ENCODE assay signal across 26 cellular contexts in the genomic region with DNA sequence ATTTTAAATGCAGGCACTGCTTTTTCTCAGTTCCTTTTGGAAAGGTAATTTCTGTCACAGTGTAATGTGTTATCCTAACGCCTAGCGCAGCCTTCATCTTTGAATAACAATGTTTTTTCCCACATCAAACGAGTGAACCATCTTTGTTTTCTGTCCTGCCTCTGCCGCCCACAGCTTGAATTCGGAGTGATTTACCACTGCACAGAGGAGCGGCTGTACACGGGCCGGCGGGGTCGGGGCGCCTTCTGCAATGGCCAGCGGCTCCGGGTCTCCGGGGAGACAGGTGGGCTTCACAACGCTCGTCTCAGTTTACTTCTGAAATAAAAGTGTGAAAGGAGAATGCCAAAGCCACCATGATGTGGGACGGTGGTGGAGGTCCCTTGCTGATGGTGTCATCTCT. TPM values are rescaled to one million over a fixed set of nuclear protein-coding genes. Genes with fewer than 3 reads are reported as not detected.
DNase-seq lines count a peak whose midpoint lies in the region; ATAC-seq and TF ChIP-seq lines count a peak whose summit lies in the region.
"Had no signal": no experiment of that assay in that cellular context is flagged by ENCODE, and none has a peak within 500 bp of the region (broad histone marks: within the 10 kb centered on the region; RNA-seq: fewer than 3 reads in every experiment).

No MANE protein-coding gene starts in this region.

- no peak for ATAC-seq in gastrocnemius medialis
- ATAC-seq: activated CD4-positive, CD25-positive, alpha-beta regulatory T cell treated with anti-CD3 and anti-CD28 coated beads, Interleukin-2, amount 50 U/mL, for 24 hours; activated naive CD8-positive, alpha-beta T cell treated with anti-CD3 and anti-CD28 coated beads, Interleukin-2, amount 50 U/mL, for 24 hours; SK-N-SH treated with all-trans-retinoic acid at 6 μM for 48 hours; stimulated activated memory B cell treated with anti-CD40 and anti-IgM and Interleukin-4, amounts not matched to agents 10 μg/mL and 1 μg/mL and 100 μg/mL, for 72 hours; upper lobe of right lung had no signal

- no peaks in the 10 kb centered on the region for H4K20me1 ChIP-seq in GM23248 (ENCODE audit: insufficient read depth)

- H3K4me1 ChIP-seq in endodermal cell (ENCODE audit: control insufficient read depth, insufficient read depth, low read length): no peaks in the 10 kb centered on the region
- peaks cover 28 to 39% of the 10 kb centered on the region in 2 donors for H3K4me1 ChIP-seq in gastrocnemius medialis
- no peaks in the 10 kb centered on the region for H3K4me1 ChIP-seq in GM23248 (ENCODE audit: insufficient read depth)

- H3K9ac ChIP-seq in endodermal cell (ENCODE audit: extremely low read depth, low read length, poor library complexity, severe bottlenecking) (no peak overlapping the region), GM23248 (no peak overlapping the region)
- H3K9ac ChIP-seq: BLaER1 treated with 17β-estradiol and CSF1 and Interleukin-3, amounts not matched to agents 10 nM and 100 nM had no signal

- H3K9me2 ChIP-seq in GM23248 (ENCODE audit: insufficient read depth): no peaks in the 10 kb centered on the region

- peaks cover 34% of the 10 kb centered on the region for H3K36me3 ChIP-seq in endodermal cell (ENCODE audit: control insufficient read depth, insufficient read depth, low read length)
- H3K36me3 ChIP-seq in gastrocnemius medialis: peaks cover 0 to 58% of the 10 kb centered on the region in 2 donors
- H3K36me3 ChIP-seq in GM23248 (ENCODE audit: low read depth): no peaks in the 10 kb centered on the region
- H3K36me3 ChIP-seq: upper lobe of right lung had no signal

- H3K9me3 Mint-ChIP-seq in endodermal cell (no peaks in the 10 kb centered on the region), nephron (no peaks in the 10 kb centered on the region)
- H3K9me3 Mint-ChIP-seq: activated CD4-positive, alpha-beta memory T cell treated with anti-CD3 and anti-CD28 coated beads for 36 hours; activated naive CD8-positive, alpha-beta T cell treated with anti-CD3 and anti-CD28 coated beads, Interleukin-2, amount 50 U/mL, for 24 hours; stimulated activated memory B cell treated with anti-CD40 and anti-IgM and Interleukin-4, amounts not matched to agents 10 μg/mL and 1 μg/mL and 100 μg/mL, for 72 hours had no signal

- H3K27ac ChIP-seq in endodermal cell (ENCODE audit: low read depth, low read length) (no peak overlapping the region), gastrocnemius medialis (peak overlapping the region; percentile 59 to 78 (median 70)), GM23248 (no peak overlapping the region)
- H3K27ac ChIP-seq: BLaER1 treated with 17β-estradiol and CSF1 and Interleukin-3, amounts not matched to agents 10 nM and 100 nM; neutrophil; upper lobe of right lung had no signal

- no peak overlapping the region for H3K4me2 ChIP-seq in GM23248 (ENCODE audit: unreplicated experiment)
- H3K4me2 ChIP-seq: BLaER1 treated with 17β-estradiol and CSF1 and Interleukin-3, amounts not matched to agents 10 nM and 100 nM; PC-9 had no signal

- H3K79me2 ChIP-seq in GM23248 (ENCODE audit: insufficient read depth): no peaks in the 10 kb centered on the region

- WGBS in endodermal cell (ENCODE audit: insufficient coverage in 1 of 2, insufficient read length in 1 of 2), 2 experiments: 85 to 93% methylated on average over 12 to 17 of the region's 17 CpGs
- 86 to 88% methylated on average over 17 of the region's 17 CpGs for WGBS in GM23248 (ENCODE audit: low coverage in 1 of 2, low lambda C conversion rate in 2 of 2, missing lambda C conversion rate in 2 of 2), 2 experiments

- H3K4me3 ChIP-seq in endodermal cell (ENCODE audit: low read length): no peak overlapping the region
- no peak overlapping the region for H3K4me3 ChIP-seq in gastrocnemius medialis
- H3K4me3 ChIP-seq in GM23248: no peak overlapping the region
- H3K4me3 ChIP-seq: BLaER1 treated with 17β-estradiol and CSF1 and Interleukin-3, amounts not matched to agents 10 nM and 100 nM; lung; PC-9; upper lobe of right lung had no signal

- no peak for TF ChIP-seq CTCF in endodermal cell (conservative IDR thresholded peaks at IDR 0.05)
- no peak for TF ChIP-seq CTCF in nephron (IDR thresholded peaks at IDR 0.05; ENCODE audit: unreplicated experiment in 3 of 3)
- TF ChIP-seq CTCF in gastrocnemius medialis (IDR thresholded peaks at IDR 0.05 in 4 of 5, conservative IDR thresholded peaks at IDR 0.05 in 1 of 5): no peak

- intact Hi-C loops in gastrocnemius medialis (cut with DNase I; ENCODE audit: low total_unique reads): loop anchor here (2.0 kb wide), 1 partner anchor 15 kb away; no protein-coding TSS in a partner anchor

- H3F3A ChIP-seq in GM23248 (ENCODE audit: insufficient read depth): no peaks in the 10 kb centered on the region

- TF ChIP-seq POLR2A in gastrocnemius medialis (IDR thresholded peaks at IDR 0.05): no peak

- in situ Hi-C loops in gastrocnemius medialis (cut with MboI; ENCODE audit: low sequenced_read_pairs in 4 of 4): loop anchor here in 1 of 4 donors (25.0 kb wide), 1 partner anchor 277 kb away; no protein-coding TSS in a partner anchor
- in situ Hi-C loops in GM23248 (cut with MboI): no loop called here

- no peaks in the 10 kb centered on the region for H3K9me3 ChIP-seq in endodermal cell (ENCODE audit: control insufficient read depth, low read length)
- H3K9me3 ChIP-seq in gastrocnemius medialis: no peaks in the 10 kb centered on the region
- H3K9me3 ChIP-seq in GM23248 (ENCODE audit: low read depth): no peaks in the 10 kb centered on the region
- H3K9me3 ChIP-seq: BLaER1 treated with 17β-estradiol and CSF1 and Interleukin-3, amounts not matched to agents 10 nM and 100 nM; neutrophil; upper lobe of right lung had no signal

- no peaks in the 10 kb centered on the region for H3K27me3 ChIP-seq in endodermal cell (ENCODE audit: control insufficient read depth, insufficient read depth, low read length, poor library complexity, severe bottlenecking)
- H3K27me3 ChIP-seq in gastrocnemius medialis: no peaks in the 10 kb centered on the region
- no peaks in the 10 kb centered on the region for H3K27me3 ChIP-seq in GM23248 (replicated peaks; ENCODE audit: insufficient read depth)
- H3K27me3 ChIP-seq: BLaER1 treated with 17β-estradiol and CSF1 and Interleukin-3, amounts not matched to agents 10 nM and 100 nM; neutrophil; upper lobe of right lung had no signal

- H3K4me1 Mint-ChIP-seq in endodermal cell (no peaks in the 10 kb centered on the region), nephron (peaks cover 55% of the 10 kb centered on the region)
- H3K4me1 Mint-ChIP-seq: activated naive CD8-positive, alpha-beta T cell treated with anti-CD3 and anti-CD28 coated beads, Interleukin-2, amount 50 U/mL, for 24 hours; stimulated activated memory B cell treated with anti-CD40 and anti-IgM and Interleukin-4, amounts not matched to agents 10 μg/mL and 1 μg/mL and 100 μg/mL, for 72 hours had no signal

- peaks cover 59% of the 10 kb centered on the region for H3K36me3 Mint-ChIP-seq in endodermal cell (ENCODE audit: low read depth)
- peaks cover 24% of the 10 kb centered on the region for H3K36me3 Mint-ChIP-seq in nephron (ENCODE audit: low read depth)

- DNase-seq in SW480 (ENCODE audit: low spot score): peak; percentile 68
- DNase-seq in endodermal cell: no peak
- peak in 1 of 2 donors; percentile 10 for DNase-seq in gastrocnemius medialis
- no peak for DNase-seq in ecto neural progenitor cell (ENCODE audit: low spot score)
- no peak for DNase-seq in GM23248
- DNase-seq in mesenteric fat pad (ENCODE audit: low spot score): no peak
- DNase-seq: activated CD4-positive, alpha-beta memory T cell treated with anti-CD3 and anti-CD28 coated beads for 36 hours; activated naive CD4-positive, alpha-beta T cell; activated naive CD8-positive, alpha-beta T cell treated with anti-CD3 and anti-CD28 coated beads, Interleukin-2, amount 50 U/mL, for 24 hours; DMS53; glutamatergic neuron; NCI-H1436; NCI-H2081; NCI-H2227 treated with DMSO at 0.1 percent for 48 hours; NCI-H526 treated with DMSO at 0.1 percent for 48 hours; PC-9; Right ventricle myocardium superior; T-helper 2 cell; upper lobe of right lung had no signal

- H3K27ac Mint-ChIP-seq in endodermal cell: peak overlapping the region; percentile 61
- H3K27ac Mint-ChIP-seq in nephron: peak overlapping the region; percentile 43 to 97 (median 91)
- H3K27ac Mint-ChIP-seq: activated CD4-positive, alpha-beta memory T cell treated with anti-CD3 and anti-CD28 coated beads for 36 hours; activated naive CD8-positive, alpha-beta T cell treated with anti-CD3 and anti-CD28 coated beads, Interleukin-2, amount 50 U/mL, for 24 hours; stimulated activated memory B cell treated with anti-CD40 and anti-IgM and Interleukin-4, amounts not matched to agents 10 μg/mL and 1 μg/mL and 100 μg/mL, for 72 hours had no signal

- no peak overlapping the region for H2AFZ ChIP-seq in GM23248
- H2AFZ ChIP-seq: PC-9 had no signal

- H3K4me3 Mint-ChIP-seq in endodermal cell: no peak overlapping the region
- peak overlapping the region in 1 of 3 experiments; percentile 53 for H3K4me3 Mint-ChIP-seq in nephron
- H3K4me3 Mint-ChIP-seq: activated CD4-positive, alpha-beta memory T cell treated with anti-CD3 and anti-CD28 coated beads for 36 hours; activated naive CD8-positive, alpha-beta T cell treated with anti-CD3 and anti-CD28 coated beads, Interleukin-2, amount 50 U/mL, for 24 hours; stimulated activated memory B cell treated with anti-CD40 and anti-IgM and Interleukin-4, amounts not matched to agents 10 μg/mL and 1 μg/mL and 100 μg/mL, for 72 hours had no signal

- H3K27me3 Mint-ChIP-seq in endodermal cell (ENCODE audit: insufficient read depth): no peaks in the 10 kb centered on the region
- H3K27me3 Mint-ChIP-seq in nephron (ENCODE audit: low read depth): peaks cover 11% of the 10 kb centered on the region
- H3K27me3 Mint-ChIP-seq: activated CD4-positive, alpha-beta memory T cell treated with anti-CD3 and anti-CD28 coated beads for 36 hours; activated naive CD8-positive, alpha-beta T cell treated with anti-CD3 and anti-CD28 coated beads, Interleukin-2, amount 50 U/mL, for 24 hours; stimulated activated memory B cell treated with anti-CD40 and anti-IgM and Interleukin-4, amounts not matched to agents 10 μg/mL and 1 μg/mL and 100 μg/mL, for 72 hours had no signal

RNA-seq across cellular contexts. Expression of a gene that starts 32.8 kb away (rescaled TPM):
- total RNA-seq in endodermal cell (10 to 100 TPM; 68.0 to 88.9 TPM), gastrocnemius medialis (100 to 1,000 TPM; 245 to 391 (median 274) TPM), mesenteric fat pad (31.8 TPM)
- 62.2 TPM for polyA plus RNA-seq in endodermal cell (2013, experiment 1 of 2)
- 51.6 TPM for polyA plus RNA-seq in endodermal cell (2013, experiment 2 of 2)
- 11.1 and 13.0 TPM in 2 replicates for total RNA-seq in GM23248 (2014; rRNA removed; shearing (Covaris generic))
- 8.0 and 8.1 TPM in 2 replicates for polyA plus RNA-seq in GM23248 (2016; fragmentation: Nextera tagmentation; extraction: Ambion mirVana)

Comparison
In these comparisons a context has a peak if more than half of its experiments do, and no peak if none do; other contexts are left out.
1. H3K27ac ChIP-seq: peak in gastrocnemius medialis (4 of 4); none in endodermal cell (single experiment) and GM23248 (single experiment).